12 cellular contexts compared by ENCODE assay signal in genomic region chr1:95013948-95014574, GRCh38. TPM values are rescaled to one million over a fixed set of nuclear protein-coding genes. Genes with fewer than 3 reads are reported as not detected.
DNase-seq lines count a peak whose midpoint lies in the region; TF ChIP-seq lines count a peak whose summit lies in the region.
"Had no signal": no experiment of that assay in that cellular context is flagged by ENCODE, and none has a peak within 500 bp of the region (broad histone marks: within the 10 kb centered on the region; RNA-seq: fewer than 3 reads in every experiment).

No MANE protein-coding gene starts in this region.

- peaks cover 0 to 3% of the 10 kb centered on the region in 2 donors for H3K36me3 Mint-ChIP-seq in CD14-positive monocyte

- peaks cover 0 to 6% (median 0%) of the 10 kb centered on the region in 7 donors for H3K9me3 Mint-ChIP-seq in CD14-positive monocyte

- peaks cover 0 to 2% (median 0%) of the 10 kb centered on the region in 3 donors for H3K27me3 Mint-ChIP-seq in CD14-positive monocyte (ENCODE audit: low read depth in 3 of 3)
- H3K27me3 Mint-ChIP-seq: T-helper 17 cell had no signal

- no peak overlapping the region for H3K27ac Mint-ChIP-seq in CD14-positive monocyte
- H3K27ac Mint-ChIP-seq: T-helper 17 cell had no signal

- DNase-seq in NCI-H1092 treated with DMSO at 0.1 percent for 48 hours (lab: John Stamatoyannopoulos, UW) (peak; percentile 9), NCI-H1092 (lab: John Stamatoyannopoulos, UW) (no peak), dermis microvascular lymphatic vessel endothelial cell (ENCODE audit: low read depth in 2 of 2) (peak; percentile 80 to 94), lung microvascular endothelial cell (ENCODE audit: low read depth in 2 of 2) (peak; percentile 74 to 92), tibial artery (no peak), HPDE6-E6E7 (ENCODE audit: extremely low spot score) (no peak), CD14-positive monocyte (ENCODE audit: low spot score) (no peak)
- DNase-seq in stimulated activated CD4-positive, alpha-beta T cell treated with anti-CD3 and anti-CD28 coated beads, Interleukin-2, amount 100 ng/mL, for 24 hours, result no peak
- DNase-seq: activated CD8-positive, alpha-beta memory T cell treated with anti-CD3 and anti-CD28 coated beads for 24 hours; GM23248; spleen; T-helper 17 cell had no signal

- no peak for TF ChIP-seq CTCF in tibial artery (IDR thresholded peaks at IDR 0.05)
- TF ChIP-seq CTCF in CD14-positive monocyte (IDR thresholded peaks at IDR 0.05), result no peak

- no peaks in the 10 kb centered on the region for H3K36me3 ChIP-seq in tibial artery
- H3K36me3 ChIP-seq: spleen had no signal

- peak overlapping the region; percentile 65 to 66 for H3K27ac ChIP-seq in tibial artery
- H3K27ac ChIP-seq: GM23248, spleen had no signal

- H3K27me3 ChIP-seq in tibial artery, result no peaks in the 10 kb centered on the region
- H3K27me3 ChIP-seq: spleen had no signal

- no peak overlapping the region for H3K4me3 Mint-ChIP-seq in CD14-positive monocyte
- H3K4me3 Mint-ChIP-seq: T-helper 17 cell had no signal

- peaks cover 0 to 42% (median 19%) of the 10 kb centered on the region in 4 donors for H3K4me1 ChIP-seq in tibial artery
- H3K4me1 ChIP-seq: spleen had no signal

- no peak overlapping the region for H3K4me3 ChIP-seq in tibial artery
- H3K4me3 ChIP-seq: GM23248, spleen had no signal

- intact Hi-C loops in tibial artery (cut with DNase I; ENCODE audit: low total_unique reads) (no loop called here), CD14-positive monocyte (cut with micrococcal nuclease) (no loop called here)

- H3K4me1 Mint-ChIP-seq in CD14-positive monocyte, result no peaks in the 10 kb centered on the region

- H3K9me3 ChIP-seq in tibial artery, result no peaks in the 10 kb centered on the region
- H3K9me3 ChIP-seq: spleen had no signal

RNA-seq across cellular contexts. Expression of gene ALG14, which starts 58.7 kb away (rescaled TPM):
- total RNA-seq in dermis microvascular lymphatic vessel endothelial cell (1.5 and 1.9 TPM in 2 replicates), lung microvascular endothelial cell (1.6 and 2.0 TPM in 2 replicates)
- polyA plus RNA-seq in CD14-positive monocyte, result 1 to 10 TPM; 4.4 to 5.5 TPM

Comparison
In these comparisons a context has a peak if more than half of its experiments do, and no peak if none do; other contexts are left out.
1. DNase-seq: peak in NCI-H1092 treated with DMSO at 0.1 percent for 48 hours (single experiment), dermis microvascular lymphatic vessel endothelial cell (2 of 2) and lung microvascular endothelial cell (2 of 2); none in NCI-H1092 (single experiment), tibial artery (0 of 2), stimulated activated CD4-positive, alpha-beta T cell treated with anti-CD3 and anti-CD28 coated beads, Interleukin-2, amount 100 ng/mL, for 24 hours (0 of 2), HPDE6-E6E7 (single experiment) and CD14-positive monocyte (single experiment).